ENCODE assay signal across 1 cellular context in the genomic region with DNA sequence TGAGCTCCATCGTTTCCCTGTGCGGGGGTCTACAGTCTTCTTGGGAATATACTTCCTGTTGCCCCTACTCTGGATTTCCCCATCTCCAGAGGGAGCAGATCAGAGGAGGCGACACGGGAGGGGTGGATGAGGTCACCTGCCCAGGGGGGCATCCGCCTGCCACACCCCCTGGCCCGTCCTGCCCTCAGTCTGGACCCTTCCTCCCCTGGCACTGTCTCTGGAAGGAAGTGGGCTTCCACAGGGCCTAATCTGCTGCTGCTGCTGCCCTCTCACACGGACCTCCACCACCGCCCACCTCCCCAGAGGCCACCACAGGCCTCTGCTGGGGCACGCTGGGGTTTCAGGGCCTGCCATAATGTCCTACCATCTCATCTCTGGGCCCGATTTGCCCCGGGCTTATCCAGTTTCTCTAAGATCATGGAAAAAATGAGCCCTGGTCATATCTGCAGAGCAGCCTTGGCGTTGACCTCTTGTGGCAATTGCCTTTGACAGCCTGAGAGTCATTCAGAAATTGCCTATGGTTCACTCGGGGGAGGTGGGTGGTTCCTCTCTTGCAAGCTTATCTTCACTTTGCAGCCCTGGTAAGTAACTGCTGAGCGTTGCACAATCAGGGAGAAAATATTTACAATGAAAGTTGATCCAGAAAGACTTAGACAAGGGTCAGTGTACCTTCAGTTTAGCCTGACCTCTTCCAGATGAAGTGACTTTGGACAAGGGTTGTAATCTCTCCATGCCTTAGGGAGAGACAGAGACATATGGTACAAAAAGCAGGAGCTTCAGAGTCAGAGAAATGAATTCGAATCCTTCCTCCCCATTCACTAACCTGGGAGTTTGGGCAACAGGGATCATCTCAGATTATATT.
TF ChIP-seq lines count a peak whose summit lies in the region.

No MANE protein-coding gene starts in this region.

TF ChIP-seq in K562, 482 proteins besides CTCF, POLR2A, EP300 and RAD21 (continued from another document and continues in another):
- TF ChIP-seq, protein P1, sequence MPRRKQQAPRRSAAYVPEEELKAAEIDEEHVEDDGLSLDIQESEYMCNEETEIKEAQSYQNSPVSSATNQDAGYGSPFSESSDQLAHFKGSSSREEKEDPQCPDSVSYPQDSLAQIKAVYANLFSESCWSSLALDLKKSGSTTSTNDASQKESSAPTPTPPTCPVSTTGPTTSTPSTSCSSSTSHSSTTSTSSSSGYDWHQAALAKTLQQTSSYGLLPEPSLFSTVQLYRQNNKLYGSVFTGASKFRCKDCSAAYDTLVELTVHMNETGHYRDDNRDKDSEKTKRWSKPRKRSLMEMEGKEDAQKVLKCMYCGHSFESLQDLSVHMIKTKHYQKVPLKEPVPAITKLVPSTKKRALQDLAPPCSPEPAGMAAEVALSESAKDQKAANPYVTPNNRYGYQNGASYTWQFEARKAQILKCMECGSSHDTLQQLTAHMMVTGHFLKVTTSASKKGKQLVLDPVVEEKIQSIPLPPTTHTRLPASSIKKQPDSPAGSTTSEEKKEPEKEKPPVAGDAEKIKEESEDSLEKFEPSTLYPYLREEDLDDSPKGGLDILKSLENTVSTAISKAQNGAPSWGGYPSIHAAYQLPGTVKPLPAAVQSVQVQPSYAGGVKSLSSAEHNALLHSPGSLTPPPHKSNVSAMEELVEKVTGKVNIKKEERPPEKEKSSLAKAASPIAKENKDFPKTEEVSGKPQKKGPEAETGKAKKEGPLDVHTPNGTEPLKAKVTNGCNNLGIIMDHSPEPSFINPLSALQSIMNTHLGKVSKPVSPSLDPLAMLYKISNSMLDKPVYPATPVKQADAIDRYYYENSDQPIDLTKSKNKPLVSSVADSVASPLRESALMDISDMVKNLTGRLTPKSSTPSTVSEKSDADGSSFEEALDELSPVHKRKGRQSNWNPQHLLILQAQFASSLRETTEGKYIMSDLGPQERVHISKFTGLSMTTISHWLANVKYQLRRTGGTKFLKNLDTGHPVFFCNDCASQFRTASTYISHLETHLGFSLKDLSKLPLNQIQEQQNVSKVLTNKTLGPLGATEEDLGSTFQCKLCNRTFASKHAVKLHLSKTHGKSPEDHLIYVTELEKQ (CRISPR knock-in tag; IDR thresholded peaks at IDR 0.05): peak; percentile 84
- no peak for TF ChIP-seq PHF20 (IDR thresholded peaks at IDR 0.05; ENCODE audit: partially characterized antibody)
- TF ChIP-seq, protein P2, sequence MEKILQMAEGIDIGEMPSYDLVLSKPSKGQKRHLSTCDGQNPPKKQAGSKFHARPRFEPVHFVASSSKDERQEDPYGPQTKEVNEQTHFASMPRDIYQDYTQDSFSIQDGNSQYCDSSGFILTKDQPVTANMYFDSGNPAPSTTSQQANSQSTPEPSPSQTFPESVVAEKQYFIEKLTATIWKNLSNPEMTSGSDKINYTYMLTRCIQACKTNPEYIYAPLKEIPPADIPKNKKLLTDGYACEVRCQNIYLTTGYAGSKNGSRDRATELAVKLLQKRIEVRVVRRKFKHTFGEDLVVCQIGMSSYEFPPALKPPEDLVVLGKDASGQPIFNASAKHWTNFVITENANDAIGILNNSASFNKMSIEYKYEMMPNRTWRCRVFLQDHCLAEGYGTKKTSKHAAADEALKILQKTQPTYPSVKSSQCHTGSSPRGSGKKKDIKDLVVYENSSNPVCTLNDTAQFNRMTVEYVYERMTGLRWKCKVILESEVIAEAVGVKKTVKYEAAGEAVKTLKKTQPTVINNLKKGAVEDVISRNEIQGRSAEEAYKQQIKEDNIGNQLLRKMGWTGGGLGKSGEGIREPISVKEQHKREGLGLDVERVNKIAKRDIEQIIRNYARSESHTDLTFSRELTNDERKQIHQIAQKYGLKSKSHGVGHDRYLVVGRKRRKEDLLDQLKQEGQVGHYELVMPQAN (IDR thresholded peaks at IDR 0.05; ENCODE audit: borderline replicate concordance): no peak
- TF ChIP-seq HMGN3 (IDR thresholded peaks at IDR 0.05; ENCODE audit: borderline replicate concordance, extremely low read depth, insufficient read length, low read depth, low read length): peak; percentile 64
- TF ChIP-seq RFX5 (IDR thresholded peaks at IDR 0.05; ENCODE audit: low read depth, low read length): no peak
- peak; percentile 99 for TF ChIP-seq GATAD2B (IDR thresholded peaks at IDR 0.05; ENCODE audit: borderline replicate concordance)
- peak; percentile 92 for TF ChIP-seq BCOR (IDR thresholded peaks at IDR 0.05)
- peak; percentile 71 for TF ChIP-seq POLR2G (IDR thresholded peaks at IDR 0.05; ENCODE audit: low read depth, low read length)
- peak; percentile 96 for TF ChIP-seq BRD9 (IDR thresholded peaks at IDR 0.05; ENCODE audit: low read depth, partially characterized antibody)
- peak; percentile 90 for TF ChIP-seq XRCC5 (IDR thresholded peaks at IDR 0.05; ENCODE audit: low read depth, low read length)
- peak; percentile 68 for TF ChIP-seq KDM5B (IDR thresholded peaks at IDR 0.05; ENCODE audit: insufficient replicate concordance, low read depth, low read length)
- peak; percentile 90 for TF ChIP-seq JUN (IDR thresholded peaks at IDR 0.05; ENCODE audit: borderline replicate concordance, low read depth, low read length)
- peak; percentile 43; the same call in 1 of the 2 replicates for TF ChIP-seq JUN (CRISPR knock-in tag; IDR thresholded peaks at IDR 0.05; ENCODE audit: borderline replicate concordance)
- peak; percentile 55; the same call in 1 of the 2 replicates for TF ChIP-seq MYC (IDR thresholded peaks at IDR 0.05; ENCODE audit: low read depth, low read length)
- peak; percentile 43; the same call in 1 of the 2 replicates for TF ChIP-seq MYC (CRISPR knock-in tag; IDR thresholded peaks at IDR 0.05; ENCODE audit: borderline replicate concordance, low read depth)
- TF ChIP-seq MXD1 (CRISPR knock-in tag; IDR thresholded peaks at IDR 0.05; ENCODE audit: borderline replicate concordance, poor library complexity, severe bottlenecking): peak; percentile 40
- TF ChIP-seq ETV6 (IDR thresholded peaks at IDR 0.05; ENCODE audit: borderline replicate concordance in 1 of 2, low read depth in 2 of 2, low read length in 1 of 2): peak; percentile 7 to 76; a peak in 1 of 4 replicates
- TF ChIP-seq ETV6 (CRISPR knock-in tag; IDR thresholded peaks at IDR 0.05; ENCODE audit: borderline replicate concordance): no peak
- peak; percentile 39 for TF ChIP-seq KLF13 (tag; IDR thresholded peaks at IDR 0.05; ENCODE audit: borderline replicate concordance, low read depth)
- TF ChIP-seq ZNF197 (CRISPR knock-in tag; IDR thresholded peaks at IDR 0.05; ENCODE audit: low read depth): peak; percentile 92
- peak; percentile 63; the same call in 1 of the 2 replicates for TF ChIP-seq HBP1 (CRISPR knock-in tag; IDR thresholded peaks at IDR 0.05)
- no peak for TF ChIP-seq ZNF551 (CRISPR knock-in tag; IDR thresholded peaks at IDR 0.05)
- TF ChIP-seq YY1 (IDR thresholded peaks at IDR 0.05; ENCODE audit: borderline replicate concordance in 1 of 3, control insufficient read depth in 1 of 3, extremely low read depth in 1 of 3, insufficient read depth in 3 of 3, insufficient read length in 1 of 3, insufficient replicate concordance in 2 of 3, low read depth in 1 of 3, low read length in 2 of 3): peak in 2 of 3 experiments; percentile 18 to 47
- peak; percentile 81 for TF ChIP-seq HIVEP1 (CRISPR knock-in tag; IDR thresholded peaks at IDR 0.05)
- TF ChIP-seq NCOA4 (IDR thresholded peaks at IDR 0.05; ENCODE audit: partially characterized antibody): peak; percentile 84
- TF ChIP-seq SOX6 (IDR thresholded peaks at IDR 0.05): peak; percentile 99
- TF ChIP-seq TCF3 (CRISPR knock-in tag; IDR thresholded peaks at IDR 0.05): peak; percentile 100
- TF ChIP-seq CBFA2T3 (IDR thresholded peaks at IDR 0.05): peak; percentile 99
- peak; percentile 65; the same call in 1 of the 2 replicates for TF ChIP-seq GATAD2A (IDR thresholded peaks at IDR 0.05)
- no peak for TF ChIP-seq DNMT1 (IDR thresholded peaks at IDR 0.05)
- TF ChIP-seq SMAD2 (IDR thresholded peaks at IDR 0.05; ENCODE audit: low read depth, low read length): no peak
- peak; percentile 21 for TF ChIP-seq ZFP36 (IDR thresholded peaks at IDR 0.05; ENCODE audit: low read depth, low read length, partially characterized antibody)
- no peak for TF ChIP-seq PPARD (CRISPR knock-in tag; IDR thresholded peaks at IDR 0.05)
- TF ChIP-seq LCOR (CRISPR knock-in tag; IDR thresholded peaks at IDR 0.05): peak; percentile 98
- TF ChIP-seq ARID4B (CRISPR knock-in tag; IDR thresholded peaks at IDR 0.05): peak; percentile 71; the same call in 1 of the 2 replicates
- peak; percentile 91 for TF ChIP-seq KHSRP (IDR thresholded peaks at IDR 0.05)
- no peak for TF ChIP-seq ZNF511 (CRISPR knock-in tag; IDR thresholded peaks at IDR 0.05)
- TF ChIP-seq NFE2 (IDR thresholded peaks at IDR 0.05; ENCODE audit: low read depth): peak; percentile 91
- TF ChIP-seq MITF (IDR thresholded peaks at IDR 0.05): peak; percentile 89
- TF ChIP-seq ARID3A (IDR thresholded peaks at IDR 0.05; ENCODE audit: borderline replicate concordance, low read depth, low read length): peak; percentile 96
- TF ChIP-seq ZEB2 (IDR thresholded peaks at IDR 0.05): peak; percentile 95
- TF ChIP-seq SUPT5H (IDR thresholded peaks at IDR 0.05): 0 out of 2 replicates have a peak, but pooled peaks have one; percentile 14
